In genomic region chr1:169753549-169753948, GRCh38 we compare ENCODE assay signal across 18 cellular contexts. TPM values are rescaled to one million over a fixed set of nuclear protein-coding genes. Genes with fewer than 3 reads are reported as not detected.
DNase-seq lines count a peak whose midpoint lies in the region; ATAC-seq and TF ChIP-seq lines count a peak whose summit lies in the region.
"Had no signal": no experiment of that assay in that cellular context is flagged by ENCODE, and none has a peak within 500 bp of the region (broad histone marks: within the 10 kb centered on the region; RNA-seq: fewer than 3 reads in every experiment).

No MANE protein-coding gene starts in this region.

- no peak overlapping the region for H3K23ac ChIP-seq in trophoblast cell (ENCODE audit: low read length)

- no peaks in the 10 kb centered on the region for H3K27me3 ChIP-seq in trophoblast cell (ENCODE audit: insufficient read depth, low read length)
- H3K27me3 ChIP-seq: BLaER1 treated with 17β-estradiol and CSF1 and Interleukin-3, amounts not matched to agents 10 nM and 100 nM had no signal

- no peak overlapping the region for H3K4ac ChIP-seq in trophoblast cell (ENCODE audit: low read depth, low read length)

- no peak overlapping the region for H3K4me3 ChIP-seq in trophoblast cell (ENCODE audit: low read depth, low read length)
- H3K4me3 ChIP-seq: BLaER1 treated with 17β-estradiol and CSF1 and Interleukin-3, amounts not matched to agents 10 nM and 100 nM had no signal

- H3K4me1 ChIP-seq in trophoblast cell (ENCODE audit: control insufficient read depth in 1 of 2, insufficient read depth in 2 of 2, low read length in 2 of 2), result no peaks in the 10 kb centered on the region
- H3K4me1 ChIP-seq: BLaER1 treated with 17β-estradiol and CSF1 and Interleukin-3, amounts not matched to agents 10 nM and 100 nM had no signal

- H3K4me1 Mint-ChIP-seq in HFFc6 (ENCODE audit: low read depth) (no peaks in the 10 kb centered on the region), WTC11 (no peaks in the 10 kb centered on the region)

- H3K27ac Mint-ChIP-seq in HFFc6, result no peak overlapping the region
- no peak overlapping the region for H3K27ac Mint-ChIP-seq in WTC11

- H2AK5ac ChIP-seq in trophoblast cell (ENCODE audit: low read length), result no peak overlapping the region

- H2BK120ac ChIP-seq in trophoblast cell (ENCODE audit: insufficient read depth, low read length, poor library complexity), result peak overlapping the region; percentile 22

- no peak overlapping the region for H3K9ac ChIP-seq in trophoblast cell (ENCODE audit: low read length)
- H3K9ac ChIP-seq: BLaER1 treated with 17β-estradiol and CSF1 and Interleukin-3, amounts not matched to agents 10 nM and 100 nM had no signal

- H3K18ac ChIP-seq in trophoblast cell (ENCODE audit: low read length), result no peak overlapping the region

- H3K9me3 ChIP-seq in trophoblast cell (ENCODE audit: insufficient read depth, low read depth, low read length), result peaks cover under 1% of the 10 kb centered on the region

- H3K4me2 ChIP-seq in trophoblast cell (ENCODE audit: low read length), result no peak overlapping the region
- H3K4me2 ChIP-seq: BLaER1 treated with 17β-estradiol and CSF1 and Interleukin-3, amounts not matched to agents 10 nM and 100 nM had no signal

- WGBS in trophoblast cell (ENCODE audit: extremely low coverage, insufficient coverage, insufficient read length), result no CpG with 5 or more reads among the region's 4 CpGs

- DNase-seq in NCI-H82 (lab: John Stamatoyannopoulos, UW) (peak; percentile 10), NCI-H82 treated with DMSO at 0.1 percent for 48 hours (lab: John Stamatoyannopoulos, UW; ENCODE audit: unreplicated experiment) (no peak), HFFc6 (no peak), WTC11 (ENCODE audit: low spot score) (no peak), trophoblast cell (no peak), GM13976 (ENCODE audit: low spot score) (no peak), NCI-H226 (no peak)
- DNase-seq: DMS 273 treated with DMSO at 0.1 percent for 48 hours, NCI-H1417 treated with DMSO at 0.1 percent for 48 hours, NCI-H2029, NCI-H2171 treated with DMSO at 0.1 percent for 48 hours, NCI-H774, SHP77 treated with DMSO at 0.1 percent for 48 hours had no signal

- H2BK12ac ChIP-seq in trophoblast cell (ENCODE audit: low read length), result peak overlapping the region; percentile 40

- H2AFZ ChIP-seq in trophoblast cell (ENCODE audit: insufficient read depth, low read length, poor library complexity), result no peak overlapping the region

- H3K79me2 ChIP-seq in trophoblast cell (ENCODE audit: control insufficient read depth, insufficient read depth, low read length, poor library complexity), result no peaks in the 10 kb centered on the region

- H3K14ac ChIP-seq in trophoblast cell (ENCODE audit: low read length), result no peak overlapping the region

- H3K36me3 Mint-ChIP-seq in HFFc6 (ENCODE audit: low read depth), result no peaks in the 10 kb centered on the region
- H3K36me3 Mint-ChIP-seq in WTC11, result peaks cover 3% of the 10 kb centered on the region; the same call in 1 of the 2 replicates

- H3K36me3 ChIP-seq in trophoblast cell (ENCODE audit: control insufficient read depth in 1 of 2, insufficient read depth in 2 of 2, low read length in 2 of 2), result no peaks in the 10 kb centered on the region
- H3K36me3 ChIP-seq: BLaER1 treated with 17β-estradiol and CSF1 and Interleukin-3, amounts not matched to agents 10 nM and 100 nM had no signal

- ATAC-seq in WTC11 (peak; percentile 81), GM19463 (IDR thresholded peaks at IDR 0.05; ENCODE audit: unreplicated experiment) (no peak)

- no peaks in the 10 kb centered on the region for H3K9me3 Mint-ChIP-seq in HFFc6
- peaks cover 7% of the 10 kb centered on the region; the same call in 1 of the 2 replicates for H3K9me3 Mint-ChIP-seq in WTC11

- H4K91ac ChIP-seq in trophoblast cell (ENCODE audit: low read depth, low read length), result no peak overlapping the region

- no peaks in the 10 kb centered on the region for H3K79me1 ChIP-seq in trophoblast cell (ENCODE audit: low read length)

- H4K8ac ChIP-seq in trophoblast cell (ENCODE audit: low read depth, low read length), result no peak overlapping the region

- TF ChIP-seq CTCF in HFFc6 (IDR thresholded peaks at IDR 0.05) (0 out of 2 replicates have a peak, but pooled peaks have one; percentile 14), WTC11 (IDR thresholded peaks at IDR 0.05) (no peak), GM13976 (IDR thresholded peaks at IDR 0.05; ENCODE audit: borderline replicate concordance, control extremely low read depth, extremely low read depth, insufficient read depth, missing control alignments) (no peak)

- no peak overlapping the region for H2BK5ac ChIP-seq in trophoblast cell (ENCODE audit: low read depth, low read length, poor library complexity)

- in situ Hi-C loops in GM13976 (cut with MboI; ENCODE audit: low sequenced_read_pairs, unreplicated experiment), result no loop called here

- no peak overlapping the region for H3K27ac ChIP-seq in trophoblast cell (ENCODE audit: low read depth, low read length)
- H3K27ac ChIP-seq: 22Rv1; BLaER1 treated with 17β-estradiol and CSF1 and Interleukin-3, amounts not matched to agents 10 nM and 100 nM had no signal

- CTCF ChIA-PET in WTC11 (lab: Charles Lee), result no interaction called here

- H3K27me3 Mint-ChIP-seq in HFFc6 (ENCODE audit: insufficient read depth) (peaks cover 5% of the 10 kb centered on the region; the same call in 1 of the 2 replicates), WTC11 (ENCODE audit: low read depth) (no peaks in the 10 kb centered on the region)

- H3K4me3 Mint-ChIP-seq in HFFc6 (no peak overlapping the region), WTC11 (no peak overlapping the region)

- no peak overlapping the region for H4K12ac ChIP-seq in trophoblast cell (ENCODE audit: low read depth, low read length)

- POLR2A ChIA-PET in WTC11 (lab: Charles Lee), result no interaction called here

TF ChIP-seq in WTC11, 78 proteins besides CTCF, POLR2A, EP300 and RAD21:
- TF ChIP-seq ZNF263 (CRISPR knock-in tag; IDR thresholded peaks at IDR 0.05; ENCODE audit: low read depth) (no peak), E2F5 (CRISPR knock-in tag; IDR thresholded peaks at IDR 0.05) (no peak), RORB (CRISPR knock-in tag; IDR thresholded peaks at IDR 0.05) (no peak), GRHL2 (CRISPR knock-in tag; IDR thresholded peaks at IDR 0.05; ENCODE audit: insufficient replicate concordance, severe bottlenecking) (no peak), SMAD4 (CRISPR knock-in tag; IDR thresholded peaks at IDR 0.05) (no peak), ZNF232 (CRISPR knock-in tag; IDR thresholded peaks at IDR 0.05) (no peak), ZNF396 (CRISPR knock-in tag; IDR thresholded peaks at IDR 0.05; ENCODE audit: borderline replicate concordance) (no peak), ZNF121 (CRISPR knock-in tag; IDR thresholded peaks at IDR 0.05) (no peak), PREB (CRISPR knock-in tag; IDR thresholded peaks at IDR 0.05; ENCODE audit: borderline replicate concordance) (no peak), TEAD1 (CRISPR knock-in tag; IDR thresholded peaks at IDR 0.05) (no peak), ZNF671 (CRISPR knock-in tag; IDR thresholded peaks at IDR 0.05) (no peak), CDX4 (CRISPR knock-in tag; IDR thresholded peaks at IDR 0.05; ENCODE audit: borderline replicate concordance) (no peak), USF2 (CRISPR knock-in tag; IDR thresholded peaks at IDR 0.05) (no peak)

RNA-seq across cellular contexts. Expression of gene SELE, which starts 19.7 kb away (rescaled TPM):
- not detected for total RNA-seq in HFFc6 (2021; fragmentation: NEBNext Ultra II Directional; extraction: Animal tissue kit (Norgen Biotek cat#: 25700))
- total RNA-seq in WTC11 (2021), result 0.05 TPM in 1 of 3 replicates, not detected in the others
- 0.03 and 0.04 TPM in 2 replicates for polyA plus RNA-seq in trophoblast cell (2013)
- total RNA-seq: NCI-H460, RPMI7951 had no signal

RNA-seq across cellular contexts. Expression of gene METTL18, which starts 41.2 kb away (rescaled TPM):
- 1 to 10 TPM; 4.1 to 6.3 (median 4.9) TPM for total RNA-seq in HFFc6 (2021; fragmentation: NEBNext Ultra II Directional; extraction: Animal tissue kit (Norgen Biotek cat#: 25700))
- total RNA-seq in WTC11 (2021), result 6.9 to 10.1 TPM (median 7.7 TPM) in 3 replicates
- polyA plus RNA-seq in trophoblast cell (2013), result 5.6 and 6.0 TPM in 2 replicates

RNA-seq across cellular contexts. Expression of gene SELL, which starts 42.1 kb away (rescaled TPM):
- under 1 TPM in 4 of 6 experiments, not detected in 2; 0.10 to 0.28 (median 0.12) TPM for total RNA-seq in HFFc6 (2021; fragmentation: NEBNext Ultra II Directional; extraction: Animal tissue kit (Norgen Biotek cat#: 25700))
- 0.26 to 0.85 TPM (median 0.41 TPM) in 3 replicates for total RNA-seq in WTC11 (2021)
- 1.1 and 1.2 TPM in 2 replicates for polyA plus RNA-seq in trophoblast cell (2013)
- total RNA-seq: NCI-H460 had no signal
